Comparison of ENCODE assay signal across 8 cellular contexts in genomic region chr6:24855389-24856245, GRCh38. TPM values are rescaled to one million over a fixed set of nuclear protein-coding genes. Genes with fewer than 3 reads are reported as not detected.
DNase-seq lines count a peak whose midpoint lies in the region; ATAC-seq and TF ChIP-seq lines count a peak whose summit lies in the region.

No MANE protein-coding gene starts in this region.

- ATAC-seq in HG03378 (IDR thresholded peaks at IDR 0.05; ENCODE audit: unreplicated experiment), result no peak

- H3K36me3 ChIP-seq in KMS-11 (ENCODE audit: insufficient read depth) (no peaks in the 10 kb centered on the region), Peyer's patch (no peaks in the 10 kb centered on the region), neural progenitor cell (no peaks in the 10 kb centered on the region)

- intact Hi-C loops in activated T-helper 1 cell treated with anti-CD3 and anti-CD28 coated beads, Interleukin-12 subunit alpha, Interleukin-12 subunit beta, Interleukin-2, Interleukin-4 antibody, amounts not matched to agents 30 ng/mL and 10 ng/mL and 1 ng/mL, durations not matched to agents 14 hours and 24 hours and 36 hours (cut with micrococcal nuclease), result loop anchor here (1.0 to 5.0 kb wide), 8 partner anchors 69 to 215 kb away; partner anchors contain the start of gene RIPOR2

- H3K27ac Mint-ChIP-seq in activated T-helper 1 cell treated with anti-CD3 and anti-CD28 coated beads, Interleukin-12 subunit alpha, Interleukin-12 subunit beta, Interleukin-2, Interleukin-4 antibody, amounts not matched to agents 30 ng/mL and 10 ng/mL and 1 ng/mL, durations not matched to agents 14 hours and 24 hours and 36 hours, result peak overlapping the region; percentile 88
- H3K27ac Mint-ChIP-seq in neural progenitor cell, result no peak overlapping the region

- DNase-seq in Peyer's patch (peak in 2 of 3 donors; percentile 60 to 72), fibroblast of pulmonary artery (ENCODE audit: low read depth) (peak; percentile 86), neural progenitor cell (ENCODE audit: low spot score) (peak; percentile 80), superior temporal gyrus (ENCODE audit: extremely low spot score) (peak; percentile 90)
- peak; percentile 58 for DNase-seq in activated T-helper 1 cell treated with anti-CD3 and anti-CD28 coated beads, Interleukin-12 subunit alpha, Interleukin-12 subunit beta, Interleukin-2, Interleukin-4 antibody, amounts not matched to agents 30 ng/mL and 10 ng/mL and 1 ng/mL, durations not matched to agents 14 hours and 24 hours and 36 hours (ENCODE audit: low spot score)

- H3K9ac ChIP-seq in KMS-11, result no peak overlapping the region; the same call in 1 of the 2 replicates
- no peak overlapping the region for H3K9ac ChIP-seq in neural progenitor cell

- H3K79me2 ChIP-seq in KMS-11 (ENCODE audit: insufficient read depth, low read depth), result no peaks in the 10 kb centered on the region
- H3K79me2 ChIP-seq in neural progenitor cell (ENCODE audit: low read depth), result no peaks in the 10 kb centered on the region

- no peak for TF ChIP-seq POLR2A in Peyer's patch (IDR thresholded peaks at IDR 0.05)

- H4K20me1 ChIP-seq in KMS-11 (ENCODE audit: insufficient read depth) (no peaks in the 10 kb centered on the region), neural progenitor cell (ENCODE audit: low read depth) (no peaks in the 10 kb centered on the region)

- H3K4me1 ChIP-seq in KMS-11 (ENCODE audit: low read depth, poor library complexity, severe bottlenecking), result peaks cover 17% of the 10 kb centered on the region
- H3K4me1 ChIP-seq in Peyer's patch, result peaks cover 0 to 17% (median 3%) of the 10 kb centered on the region in 4 donors
- H3K4me1 ChIP-seq in neural progenitor cell, result peaks cover 10% of the 10 kb centered on the region

- H3K36me3 Mint-ChIP-seq in activated T-helper 1 cell treated with anti-CD3 and anti-CD28 coated beads, Interleukin-12 subunit alpha, Interleukin-12 subunit beta, Interleukin-2, Interleukin-4 antibody, amounts not matched to agents 30 ng/mL and 10 ng/mL and 1 ng/mL, durations not matched to agents 14 hours and 24 hours and 36 hours (ENCODE audit: low read depth), result peaks cover 55% of the 10 kb centered on the region
- no peaks in the 10 kb centered on the region for H3K36me3 Mint-ChIP-seq in neural progenitor cell

- H3K4me1 Mint-ChIP-seq in activated T-helper 1 cell treated with anti-CD3 and anti-CD28 coated beads, Interleukin-12 subunit alpha, Interleukin-12 subunit beta, Interleukin-2, Interleukin-4 antibody, amounts not matched to agents 30 ng/mL and 10 ng/mL and 1 ng/mL, durations not matched to agents 14 hours and 24 hours and 36 hours (ENCODE audit: low read depth), result peaks cover 51% of the 10 kb centered on the region
- peaks cover 20% of the 10 kb centered on the region for H3K4me1 Mint-ChIP-seq in neural progenitor cell

- H3K4me3 Mint-ChIP-seq in activated T-helper 1 cell treated with anti-CD3 and anti-CD28 coated beads, Interleukin-12 subunit alpha, Interleukin-12 subunit beta, Interleukin-2, Interleukin-4 antibody, amounts not matched to agents 30 ng/mL and 10 ng/mL and 1 ng/mL, durations not matched to agents 14 hours and 24 hours and 36 hours, result no peak overlapping the region
- H3K4me3 Mint-ChIP-seq in neural progenitor cell, result no peak overlapping the region

- H3K27me3 Mint-ChIP-seq in activated T-helper 1 cell treated with anti-CD3 and anti-CD28 coated beads, Interleukin-12 subunit alpha, Interleukin-12 subunit beta, Interleukin-2, Interleukin-4 antibody, amounts not matched to agents 30 ng/mL and 10 ng/mL and 1 ng/mL, durations not matched to agents 14 hours and 24 hours and 36 hours (ENCODE audit: insufficient read depth), result no peaks in the 10 kb centered on the region
- H3K27me3 Mint-ChIP-seq in neural progenitor cell (ENCODE audit: insufficient read depth, low read depth), result peaks cover 6% of the 10 kb centered on the region

- TF ChIP-seq CTCF in GM12874 (IDR thresholded peaks at IDR 0.05; ENCODE audit: insufficient read depth, low read depth, low read length) (peak; percentile 74), KMS-11 (conservative IDR thresholded peaks at IDR 0.05; ENCODE audit: low read depth, low read length) (peak; percentile 75), Peyer's patch (IDR thresholded peaks at IDR 0.05) (peak; percentile 62 to 85 (median 78)), fibroblast of pulmonary artery (IDR thresholded peaks at IDR 0.05; ENCODE audit: low read length, missing control alignments) (peak; percentile 84), neural progenitor cell (IDR thresholded peaks at IDR 0.05) (peak; percentile 84)

- H3K4me2 ChIP-seq in KMS-11 (peak overlapping the region; percentile 26), neural progenitor cell (no peak overlapping the region)

- H3K27me3 ChIP-seq in KMS-11 (ENCODE audit: insufficient read depth, low read depth) (no peaks in the 10 kb centered on the region), Peyer's patch (no peaks in the 10 kb centered on the region), neural progenitor cell (no peaks in the 10 kb centered on the region)

- H3K9me3 ChIP-seq in Peyer's patch (no peaks in the 10 kb centered on the region), neural progenitor cell (ENCODE audit: low read depth) (no peaks in the 10 kb centered on the region)

- H3K27ac ChIP-seq in KMS-11 (no peak overlapping the region), Peyer's patch (peak overlapping the region in 1 of 4 donors; percentile 72), neural progenitor cell (no peak overlapping the region)

- H3F3A ChIP-seq in neural progenitor cell (ENCODE audit: low read depth), result peaks cover 8% of the 10 kb centered on the region

- no peak overlapping the region for H3K4me3 ChIP-seq in KMS-11 (IDR thresholded peaks at IDR 0.05; ENCODE audit: insufficient read depth, low read depth, low read length)
- no peak overlapping the region for H3K4me3 ChIP-seq in Peyer's patch
- H3K4me3 ChIP-seq in fibroblast of pulmonary artery (replicated peaks; ENCODE audit: low read depth, low read length), result no peak overlapping the region
- no peak overlapping the region for H3K4me3 ChIP-seq in neural progenitor cell

- no peaks in the 10 kb centered on the region for H3K9me3 Mint-ChIP-seq in activated T-helper 1 cell treated with anti-CD3 and anti-CD28 coated beads, Interleukin-12 subunit alpha, Interleukin-12 subunit beta, Interleukin-2, Interleukin-4 antibody, amounts not matched to agents 30 ng/mL and 10 ng/mL and 1 ng/mL, durations not matched to agents 14 hours and 24 hours and 36 hours
- no peaks in the 10 kb centered on the region for H3K9me3 Mint-ChIP-seq in neural progenitor cell

- H2AFZ ChIP-seq in KMS-11 (ENCODE audit: low read depth) (peak overlapping the region; percentile 91), neural progenitor cell (replicated peaks) (peak overlapping the region; percentile 78)

RNA-seq across cellular contexts. Expression of gene ARMH2, which starts 56.9 kb away (rescaled TPM):
- total RNA-seq in Peyer's patch (not detected), neural progenitor cell (ENCODE audit: low replicate concordance) (not detected in 2 replicates)
- not detected in 2 replicates for total RNA-seq in activated T-helper 1 cell treated with anti-CD3 and anti-CD28 coated beads, Interleukin-12 subunit alpha, Interleukin-12 subunit beta, Interleukin-2, Interleukin-4 antibody, amounts not matched to agents 30 ng/mL and 10 ng/mL and 1 ng/mL, durations not matched to agents 14 hours and 24 hours and 36 hours
